In the genomic region with DNA sequence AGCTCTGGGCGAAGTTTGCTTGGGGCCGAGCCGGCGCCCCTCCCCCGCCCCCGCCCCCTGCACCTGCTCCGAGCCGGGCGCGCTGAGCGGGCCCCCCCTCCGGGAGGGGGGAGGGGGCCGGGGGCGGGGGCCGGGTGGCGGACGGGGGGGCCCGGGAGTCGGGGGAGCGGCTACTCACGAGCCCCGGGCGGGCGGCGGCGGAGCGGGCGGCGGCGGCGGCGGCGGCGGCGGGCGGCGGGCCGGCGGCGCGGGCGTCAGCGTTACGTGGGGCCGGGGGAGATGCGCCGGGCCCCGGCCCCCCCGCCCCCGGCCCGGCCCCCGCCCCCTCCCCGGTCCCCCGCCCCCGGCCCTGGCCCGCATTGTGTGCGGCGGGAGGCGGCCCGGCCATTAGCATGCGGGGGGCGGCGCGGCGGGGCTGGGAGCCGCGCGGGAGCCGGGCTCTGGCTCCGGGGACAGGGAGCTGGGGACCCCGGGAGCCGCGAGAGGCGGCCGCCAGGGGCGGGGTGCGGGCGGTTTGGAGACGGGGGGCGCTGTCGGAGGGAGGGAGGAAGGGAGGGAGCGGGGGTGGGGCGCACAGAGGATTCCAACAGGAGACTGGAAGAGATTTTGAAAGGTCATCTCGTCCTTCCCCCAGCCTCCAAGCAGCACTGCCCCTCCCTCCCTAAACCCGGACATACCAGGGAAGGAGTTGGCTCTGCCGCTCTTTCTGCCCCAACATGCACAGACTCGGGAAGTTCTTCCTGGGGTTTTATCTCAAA, we compare ENCODE assay signal across 8 cellular contexts. TPM values are rescaled to one million over a fixed set of nuclear protein-coding genes. Genes with fewer than 3 reads are reported as not detected.
DNase-seq lines count a peak whose midpoint lies in the region; ATAC-seq, FAIRE-seq and TF ChIP-seq lines count a peak whose summit lies in the region.

Gene ZNF219, minus strand, starts transcription at position 522 of the 758 bp plus-strand sequence. CDS start 5,064 bp downstream, outside the sequence.

- no peaks in the 10 kb centered on the region for H3K4me1 ChIP-seq in aorta (ENCODE audit: control insufficient read depth in 1 of 2, insufficient read depth in 2 of 2, low read length in 2 of 2)

- no peak for ATAC-seq in aorta (ENCODE audit: low FRiP score)

- peak within 1 kb of the TSS; percentile 92 for H3K4me3 Mint-ChIP-seq in activated naive CD4-positive, alpha-beta T cell treated with anti-CD3 and anti-CD28 coated beads, Interleukin-2, amount 50 U/mL, for 24 hours
- peak within 1 kb of the TSS; percentile 89 to 94 (median 94) for H3K4me3 Mint-ChIP-seq in nephron

- intact Hi-C loops in aorta (cut with DNase I) = no loop called here

- peak within 1 kb of the TSS; percentile 95 for H3K27ac Mint-ChIP-seq in activated naive CD4-positive, alpha-beta T cell treated with anti-CD3 and anti-CD28 coated beads, Interleukin-2, amount 50 U/mL, for 24 hours
- peak within 1 kb of the TSS; percentile 94 to 97 (median 95) for H3K27ac Mint-ChIP-seq in nephron

- H3K9me3 Mint-ChIP-seq in activated naive CD4-positive, alpha-beta T cell treated with anti-CD3 and anti-CD28 coated beads, Interleukin-2, amount 50 U/mL, for 24 hours = no peaks in the 10 kb centered on the region
- H3K9me3 Mint-ChIP-seq in nephron = no peaks in the 10 kb centered on the region

- H3K9me3 ChIP-seq in aorta (ENCODE audit: control insufficient read depth, low read length) = no peaks in the 10 kb centered on the region

- no peak for TF ChIP-seq CTCF in nephron (IDR thresholded peaks at IDR 0.05; ENCODE audit: unreplicated experiment in 3 of 3)

- peaks cover 27% of the 10 kb centered on the region for H3K4me1 Mint-ChIP-seq in activated naive CD4-positive, alpha-beta T cell treated with anti-CD3 and anti-CD28 coated beads, Interleukin-2, amount 50 U/mL, for 24 hours
- H3K4me1 Mint-ChIP-seq in nephron = peaks cover 69% of the 10 kb centered on the region

- no peaks in the 10 kb centered on the region for H3K36me3 ChIP-seq in aorta (ENCODE audit: control insufficient read depth in 1 of 2, insufficient read depth in 2 of 2, low read length in 1 of 2)

- peak; percentile 19 for DNase-seq in activated CD4-positive, alpha-beta T cell treated with anti-CD3 and anti-CD28 coated beads for 48 hours
- no peak for DNase-seq in activated CD4-positive, alpha-beta T cell treated with anti-CD3 and anti-CD28 coated beads, Interleukin-2, amount 50 U/mL, for 1 hour
- peak; percentile 45 for DNase-seq in NCI-H446 treated with DMSO at 0.1 percent for 48 hours (lab: John Stamatoyannopoulos, UW)
- DNase-seq in frontal cortex (ENCODE audit: low spot score in 2 of 2) = peak; percentile 70 to 72
- DNase-seq in aorta = peak; percentile 73 to 87
- no peak for DNase-seq in NCI-H2107 treated with DMSO at 0.1 percent for 48 hours (lab: John Stamatoyannopoulos, UW; ENCODE audit: unreplicated experiment)

- no peak for FAIRE-seq in frontal cortex (lab: Jason Lieb, UNC)

- WGBS in aorta, 2 donors = 0 to 1% methylated on average over 6 to 86 of the region's 87 CpGs

- H3K4me3 ChIP-seq in aorta (ENCODE audit: low read length in 2 of 2) = peak within 1 kb of the TSS; percentile 84 to 97

- H3K27ac ChIP-seq in aorta (ENCODE audit: low read depth in 1 of 2, low read length in 2 of 2) = peak within 1 kb of the TSS; percentile 82 to 97

- H3K36me3 Mint-ChIP-seq in activated naive CD4-positive, alpha-beta T cell treated with anti-CD3 and anti-CD28 coated beads, Interleukin-2, amount 50 U/mL, for 24 hours = no peaks in the 10 kb centered on the region
- no peaks in the 10 kb centered on the region for H3K36me3 Mint-ChIP-seq in nephron (ENCODE audit: low read depth)

- no peaks in the 10 kb centered on the region for H3K27me3 Mint-ChIP-seq in activated naive CD4-positive, alpha-beta T cell treated with anti-CD3 and anti-CD28 coated beads, Interleukin-2, amount 50 U/mL, for 24 hours
- H3K27me3 Mint-ChIP-seq in nephron (ENCODE audit: low read depth) = no peaks in the 10 kb centered on the region

- H3K27me3 ChIP-seq in aorta (ENCODE audit: control insufficient read depth in 1 of 2, insufficient read depth in 2 of 2, low read length in 1 of 2) = no peaks in the 10 kb centered on the region

RNA-seq across cellular contexts. Expression of gene ZNF219, which starts in this region (rescaled TPM):
- total RNA-seq in frontal cortex (6.9 TPM), aorta (10 to 100 TPM; 33.0 to 41.3 TPM)
- polyA plus RNA-seq in aorta = 10 to 100 TPM; 24.5 to 39.4 TPM

Comparison
In these comparisons a context has a peak if more than half of its experiments do, and no peak if none do; other contexts are left out.
1. DNase-seq: peak in activated CD4-positive, alpha-beta T cell treated with anti-CD3 and anti-CD28 coated beads for 48 hours (single experiment), NCI-H446 treated with DMSO at 0.1 percent for 48 hours (single experiment), frontal cortex (2 of 2) and aorta (2 of 2); none in activated CD4-positive, alpha-beta T cell treated with anti-CD3 and anti-CD28 coated beads, Interleukin-2, amount 50 U/mL, for 1 hour (single experiment) and NCI-H2107 treated with DMSO at 0.1 percent for 48 hours (single experiment).